Comparison of ENCODE assay signal across 18 cellular contexts in genomic region chr5:86374611-86375010, GRCh38.
DNase-seq lines count a peak whose midpoint lies in the region; ATAC-seq and TF ChIP-seq lines count a peak whose summit lies in the region.
"Had no signal": no experiment of that assay in that cellular context is flagged by ENCODE, and none has a peak within 500 bp of the region (broad histone marks: within the 10 kb centered on the region; RNA-seq: fewer than 3 reads in every experiment).

No MANE protein-coding gene starts in this region.

- H3F3A ChIP-seq in GM23338 (replicated peaks; ENCODE audit: low read depth) (no peaks in the 10 kb centered on the region), neural progenitor cell (ENCODE audit: low read depth) (no peaks in the 10 kb centered on the region)

- H3K36me3 Mint-ChIP-seq in GM23338 (ENCODE audit: low read depth) (peaks cover 4% of the 10 kb centered on the region; the same call in 1 of the 3 replicates), neural progenitor cell (no peaks in the 10 kb centered on the region)
- H3K36me3 Mint-ChIP-seq: CD8-positive, alpha-beta T cell; IgD-negative memory B cell had no signal

- H4K20me1 ChIP-seq in GM23338 (replicated peaks; ENCODE audit: insufficient read depth) (no peaks in the 10 kb centered on the region), neural progenitor cell (ENCODE audit: low read depth) (no peaks in the 10 kb centered on the region)
- H4K20me1 ChIP-seq: BLaER1 treated with 17β-estradiol and CSF1 and Interleukin-3, amounts not matched to agents 10 nM and 100 nM had no signal

- H2AFZ ChIP-seq in GM23338 (no peak overlapping the region), neural progenitor cell (replicated peaks) (no peak overlapping the region)

- H3K4me3 ChIP-seq in GM23338 (no peak overlapping the region), neural progenitor cell (no peak overlapping the region)
- H3K4me3 ChIP-seq: BLaER1 treated with 17β-estradiol and CSF1 and Interleukin-3, amounts not matched to agents 10 nM and 100 nM had no signal

- CTCF ChIA-PET in GM10248 (lab: Yijun Ruan, JAX) = no interaction called here

- H3K4me1 ChIP-seq in GM23338 (ENCODE audit: insufficient read depth) = no peaks in the 10 kb centered on the region
- H3K4me1 ChIP-seq in neural progenitor cell = peaks cover 12% of the 10 kb centered on the region
- H3K4me1 ChIP-seq: BLaER1 treated with 17β-estradiol and CSF1 and Interleukin-3, amounts not matched to agents 10 nM and 100 nM had no signal

- H3K4me2 ChIP-seq in GM23338 = no peak overlapping the region
- no peak overlapping the region for H3K4me2 ChIP-seq in neural progenitor cell
- H3K4me2 ChIP-seq: BLaER1 treated with 17β-estradiol and CSF1 and Interleukin-3, amounts not matched to agents 10 nM and 100 nM; KMS-11 had no signal

- no peaks in the 10 kb centered on the region for H3K9me2 ChIP-seq in GM23338 (ENCODE audit: insufficient read depth)

- POLR2A ChIA-PET in GM10248 (lab: Yijun Ruan, JAX) = no interaction called here

- TF ChIP-seq CTCF in GM23338 (conservative IDR thresholded peaks at IDR 0.05; ENCODE audit: low read depth in 2 of 2) (no peak), neural progenitor cell (IDR thresholded peaks at IDR 0.05) (no peak), GM10248 (IDR thresholded peaks at IDR 0.05; ENCODE audit: control extremely low read depth, extremely low read depth, low read depth, missing control alignments) (no peak)

- peaks cover 6% of the 10 kb centered on the region; the same call in 2 of the 3 replicates for H3K9me3 Mint-ChIP-seq in GM23338
- peaks cover 18% of the 10 kb centered on the region for H3K9me3 Mint-ChIP-seq in neural progenitor cell

- peaks cover 2% of the 10 kb centered on the region; the same call in 1 of the 3 replicates for H3K4me1 Mint-ChIP-seq in GM23338
- H3K4me1 Mint-ChIP-seq in neural progenitor cell = peaks cover 3% of the 10 kb centered on the region
- H3K4me1 Mint-ChIP-seq: B cell, IgD-negative memory B cell had no signal

- H3K27ac Mint-ChIP-seq in GM23338 = 0 out of 2 replicates have a peak overlapping the region, but pooled peaks have one; percentile 41
- H3K27ac Mint-ChIP-seq in neural progenitor cell = no peak overlapping the region
- H3K27ac Mint-ChIP-seq: B cell; CD8-positive, alpha-beta T cell; IgD-negative memory B cell had no signal

- H3K27me3 ChIP-seq in GM23338 (ENCODE audit: insufficient read depth) = no peaks in the 10 kb centered on the region
- H3K27me3 ChIP-seq in neural progenitor cell = no peaks in the 10 kb centered on the region
- H3K27me3 ChIP-seq: BLaER1 treated with 17β-estradiol and CSF1 and Interleukin-3, amounts not matched to agents 10 nM and 100 nM had no signal

- no peak overlapping the region for H3K9ac ChIP-seq in neural progenitor cell
- H3K9ac ChIP-seq: BLaER1 treated with 17β-estradiol and CSF1 and Interleukin-3, amounts not matched to agents 10 nM and 100 nM; KMS-11 had no signal

- no peaks in the 10 kb centered on the region for H3K27me3 Mint-ChIP-seq in GM23338 (ENCODE audit: insufficient read depth, low read depth, poor library complexity)
- no peaks in the 10 kb centered on the region for H3K27me3 Mint-ChIP-seq in neural progenitor cell (ENCODE audit: insufficient read depth, low read depth)
- H3K27me3 Mint-ChIP-seq: B cell, IgD-negative memory B cell had no signal

- ATAC-seq in GM23338 (no peak), HG02852 (IDR thresholded peaks at IDR 0.05; ENCODE audit: unreplicated experiment) (no peak)
- ATAC-seq: CD8-positive, alpha-beta T cell; HepG2 had no signal

- H3K9me3 ChIP-seq in neural progenitor cell (ENCODE audit: low read depth) = no peaks in the 10 kb centered on the region

- peak; percentile 10 to 68 for DNase-seq in NCI-H524 (lab: John Stamatoyannopoulos, UW)
- no peak for DNase-seq in NCI-H524 treated with DMSO at 0.1 percent for 48 hours (lab: John Stamatoyannopoulos, UW)
- DNase-seq in GM23338 (ENCODE audit: low spot score) = no peak
- peak; percentile 70 for DNase-seq in NCI-H82 treated with DMSO at 0.1 percent for 48 hours (lab: John Stamatoyannopoulos, UW; ENCODE audit: unreplicated experiment)
- peak; percentile 3 for DNase-seq in neural progenitor cell (ENCODE audit: low spot score)
- no peak for DNase-seq in GM10248 (ENCODE audit: extremely low spot score)
- DNase-seq in DMS79 treated with DMSO at 0.1 percent for 48 hours (lab: John Stamatoyannopoulos, UW) = no peak
- DNase-seq: 8988T; Calu3; CD8-positive, alpha-beta T cell; GDM1; HCEC 1CT had no signal

- H3K79me2 ChIP-seq in GM23338 (replicated peaks; ENCODE audit: insufficient read depth) (no peaks in the 10 kb centered on the region), neural progenitor cell (ENCODE audit: low read depth) (no peaks in the 10 kb centered on the region)

- H3K36me3 ChIP-seq in GM23338 (ENCODE audit: insufficient read depth) = no peaks in the 10 kb centered on the region
- H3K36me3 ChIP-seq in neural progenitor cell = no peaks in the 10 kb centered on the region
- H3K36me3 ChIP-seq: BLaER1 treated with 17β-estradiol and CSF1 and Interleukin-3, amounts not matched to agents 10 nM and 100 nM had no signal

- no peak overlapping the region for H3K27ac ChIP-seq in GM23338 (ENCODE audit: low read depth)
- H3K27ac ChIP-seq in neural progenitor cell = no peak overlapping the region
- H3K27ac ChIP-seq: BLaER1 treated with 17β-estradiol and CSF1 and Interleukin-3, amounts not matched to agents 10 nM and 100 nM; KMS-11 had no signal

- H3K4me3 Mint-ChIP-seq in GM23338 (no peak overlapping the region), neural progenitor cell (no peak overlapping the region)
- H3K4me3 Mint-ChIP-seq: B cell; CD8-positive, alpha-beta T cell; IgD-negative memory B cell had no signal

TF ChIP-seq in GM23338, 12 proteins besides CTCF, POLR2A, EP300 and RAD21 (continues in another document):
- TF ChIP-seq EZH2 (IDR thresholded peaks at IDR 0.05; ENCODE audit: low read depth, unreplicated experiment) (no peak), ZNF331 (CRISPR knock-in tag; IDR thresholded peaks at IDR 0.05; ENCODE audit: low read depth) (no peak), JUNB (IDR thresholded peaks at IDR 0.05; ENCODE audit: unreplicated experiment) (no peak), NANOG (IDR thresholded peaks at IDR 0.05; ENCODE audit: borderline replicate concordance) (no peak), ZNF114 (CRISPR knock-in tag; IDR thresholded peaks at IDR 0.05) (no peak), CREB1 (CRISPR knock-in tag; IDR thresholded peaks at IDR 0.05; ENCODE audit: low read depth) (no peak), POLR2AphosphoS5 (IDR thresholded peaks at IDR 0.05; ENCODE audit: low read depth) (no peak), ETS1 (IDR thresholded peaks at IDR 0.05) (no peak)

Comparison
In these comparisons a context has a peak if more than half of its experiments do, and no peak if none do; other contexts are left out.
1. DNase-seq: peak in NCI-H524 (2 of 2), NCI-H82 treated with DMSO at 0.1 percent for 48 hours (single experiment) and neural progenitor cell (single experiment); none in NCI-H524 treated with DMSO at 0.1 percent for 48 hours (single experiment), GM23338 (single experiment), GM10248 (single experiment) and DMS79 treated with DMSO at 0.1 percent for 48 hours (single experiment).